Comparison of ENCODE assay signal across 26 cellular contexts in genomic region chr17:34012709-34013375, GRCh38.
"Had no signal": no experiment of that assay in that cellular context is flagged by ENCODE, and none has a peak within 500 bp of the region (broad histone marks: within the 10 kb centered on the region; RNA-seq: fewer than 3 reads in every experiment).

No MANE protein-coding gene starts in this region.

- H3K4me1 Mint-ChIP-seq: activated CD4-positive, alpha-beta T cell treated with anti-CD3 and anti-CD28 coated beads for 36 hours; activated naive CD8-positive, alpha-beta T cell treated with anti-CD3 and anti-CD28 coated beads for 36 hours; brain; naive thymus-derived CD4-positive, alpha-beta T cell had no signal

- H3K9me3 Mint-ChIP-seq: activated naive CD8-positive, alpha-beta T cell treated with anti-CD3 and anti-CD28 coated beads for 36 hours; activated T-cell treated with anti-CD3 and anti-CD28 coated beads, Interleukin-2, amount 50 U/mL, for 72 hours had no signal

- H3K4me1 ChIP-seq: adrenal gland, ascending aorta, colonic mucosa, parathyroid adenoma, psoas muscle, right atrium auricular region, spleen, testis, transverse colon had no signal

- H3K79me2 ChIP-seq: parathyroid adenoma had no signal

- H3K9me3 ChIP-seq: adrenal gland, ascending aorta, colonic mucosa, psoas muscle, right atrium auricular region, spleen, testis, transverse colon had no signal

- H3K27me3 ChIP-seq: adrenal gland, ascending aorta, cardiac muscle cell, colonic mucosa, right atrium auricular region, testis had no signal

- H3K27ac ChIP-seq: adrenal gland, ascending aorta, cardiac muscle cell, colonic mucosa, parathyroid adenoma, psoas muscle, right atrium auricular region, spleen, testis, transverse colon had no signal

- H3K4me3 Mint-ChIP-seq: activated CD4-positive, alpha-beta T cell treated with anti-CD3 and anti-CD28 coated beads for 36 hours; activated naive CD8-positive, alpha-beta T cell treated with anti-CD3 and anti-CD28 coated beads for 36 hours; activated T-cell treated with anti-CD3 and anti-CD28 coated beads, Interleukin-2, amount 50 U/mL, for 72 hours; naive thymus-derived CD4-positive, alpha-beta T cell had no signal

- H3K27ac Mint-ChIP-seq: activated CD4-positive, alpha-beta T cell treated with anti-CD3 and anti-CD28 coated beads for 36 hours; activated naive CD8-positive, alpha-beta T cell treated with anti-CD3 and anti-CD28 coated beads for 36 hours; activated T-cell treated with anti-CD3 and anti-CD28 coated beads, Interleukin-2, amount 50 U/mL, for 72 hours; naive thymus-derived CD4-positive, alpha-beta T cell had no signal

- DNase-seq: activated CD4-positive, alpha-beta T cell treated with anti-CD3 and anti-CD28 coated beads for 36 hours; activated CD4-positive, CD25-positive, alpha-beta regulatory T cell; activated naive CD4-positive, alpha-beta T cell treated with Interleukin-2 at 50 U/mL for 16 hours; activated naive CD8-positive, alpha-beta T cell treated with anti-CD3 and anti-CD28 coated beads for 36 hours; activated T-cell treated with anti-CD3 and anti-CD28 coated beads for 4 hours; activated T-cell treated with anti-CD3 and anti-CD28 coated beads, Interleukin-2, amount 50 U/mL, for 72 hours; adrenal gland; cerebellar nuclear complex; colonic mucosa; effector CD8-positive, alpha-beta T cell; head of caudate nucleus; hippocampal formation; midbrain; naive thymus-derived CD4-positive, alpha-beta T cell; nucleus accumbens; psoas muscle; spleen; stimulated activated naive CD8-positive, alpha-beta T cell treated with anti-CD3 and anti-CD28 coated beads, Interleukin-15, Interleukin-2, amounts not matched to agents 100 U/mL and 50 U/mL, for 24 hours; T-helper 2 cell; testis; transverse colon had no signal

- H3K4me3 ChIP-seq: adrenal gland, ascending aorta, cardiac muscle cell, colonic mucosa, psoas muscle, right atrium auricular region, spleen, testis, transverse colon had no signal

- H3K27me3 Mint-ChIP-seq: activated naive CD8-positive, alpha-beta T cell treated with anti-CD3 and anti-CD28 coated beads for 36 hours; brain had no signal

- H3K9ac ChIP-seq: parathyroid adenoma had no signal

- H3K36me3 Mint-ChIP-seq: activated naive CD8-positive, alpha-beta T cell treated with anti-CD3 and anti-CD28 coated beads for 36 hours; brain; naive thymus-derived CD4-positive, alpha-beta T cell had no signal

- ATAC-seq: activated CD4-positive, alpha-beta T cell treated with anti-CD3 and anti-CD28 coated beads for 36 hours; activated T-cell treated with anti-CD3 and anti-CD28 coated beads, Interleukin-2, amount 50 U/mL, for 72 hours; naive thymus-derived CD4-positive, alpha-beta T cell; psoas muscle; stimulated activated naive CD8-positive, alpha-beta T cell treated with anti-CD3 and anti-CD28 coated beads, Interleukin-15, Interleukin-2, amounts not matched to agents 100 U/mL and 50 U/mL, for 24 hours had no signal

- H2AFZ ChIP-seq: parathyroid adenoma had no signal

- H3K36me3 ChIP-seq: adrenal gland, ascending aorta, cardiac muscle cell, colonic mucosa, right atrium auricular region, spleen, transverse colon had no signal
